Comparison of ENCODE assay signal across 18 cellular contexts in the genomic region with DNA sequence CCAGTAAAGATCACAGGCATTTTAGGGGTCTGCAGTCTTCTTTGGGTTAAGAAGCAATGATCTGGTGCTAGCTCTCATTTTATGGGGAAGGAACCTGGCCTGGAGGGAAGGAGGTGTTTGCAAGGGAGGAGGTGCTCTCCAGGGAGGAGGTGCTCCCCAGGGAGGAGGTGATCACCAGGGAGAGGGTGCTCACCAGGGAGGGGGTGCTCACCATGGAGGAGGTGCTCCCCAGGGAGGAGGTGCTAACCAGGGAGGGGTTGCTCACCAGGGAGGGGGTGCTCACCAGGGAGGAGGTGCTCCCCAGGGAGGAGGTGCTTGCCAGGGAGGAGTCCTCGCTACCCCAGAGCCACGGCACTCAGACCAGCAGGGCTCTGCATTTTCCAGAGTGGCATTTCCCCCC.
A peak's percentile ranks its signal among the peaks of the same experiment; 100 is the strongest.
DNase-seq lines count a peak whose midpoint lies in the region; ATAC-seq, FAIRE-seq and TF ChIP-seq lines count a peak whose summit lies in the region.
"Had no signal": no experiment of that assay in that cellular context is flagged by ENCODE, and none has a peak within 500 bp of the region (broad histone marks: within the 10 kb centered on the region; RNA-seq: fewer than 3 reads in every experiment).

No MANE protein-coding gene starts in this region.

- TF ChIP-seq POLR2A in K562 (conservative IDR thresholded peaks at IDR 0.05), result no peak

- H3K27ac Mint-ChIP-seq in stimulated activated naive B cell treated with anti-CD40 and anti-IgM and Interleukin-4, amounts not matched to agents 10 μg/mL and 1 μg/mL and 100 μg/mL, for 72 hours, result peak overlapping the region; percentile 73
- no peak overlapping the region for H3K27ac Mint-ChIP-seq in activated T-cell treated with anti-CD3 and anti-CD28 coated beads, Interleukin-2, amount 50 U/mL, for 72 hours
- H3K27ac Mint-ChIP-seq: CD14-positive monocyte; CD4-positive, alpha-beta memory T cell; GM23338; HFFc6 had no signal

- no peak for FAIRE-seq in K562 (lab: Jason Lieb, UNC)
- FAIRE-seq: A204.1, H54 had no signal

- H3K4me2 ChIP-seq in OCI-LY1 (ENCODE audit: low read length) (no peak overlapping the region), K562 (ENCODE audit: insufficient read depth, low read length) (no peak overlapping the region)
- H3K4me2 ChIP-seq: GM23338 had no signal

- peaks cover 27 to 33% of the 10 kb centered on the region in 2 donors for H3K4me1 Mint-ChIP-seq in stimulated activated naive B cell treated with anti-CD40 and anti-IgM and Interleukin-4, amounts not matched to agents 10 μg/mL and 1 μg/mL and 100 μg/mL, for 72 hours
- H3K4me1 Mint-ChIP-seq in activated T-cell treated with anti-CD3 and anti-CD28 coated beads, Interleukin-2, amount 50 U/mL, for 72 hours (ENCODE audit: low read depth), result no peaks in the 10 kb centered on the region
- H3K4me1 Mint-ChIP-seq: CD14-positive monocyte; CD4-positive, alpha-beta memory T cell had no signal

- CTCF ChIA-PET in HEK293 (lab: Yijun Ruan, JAX), result no interaction called here
- CTCF ChIA-PET in K562 (lab: Yijun Ruan, JAX; ENCODE audit: low intra/inter-chr PET ratio), result no interaction called here

- no peaks in the 10 kb centered on the region for H3F3A ChIP-seq in OCI-LY1 (ENCODE audit: insufficient read depth, low read length)

- H3K9me3 ChIP-seq in HEK293 (ENCODE audit: control insufficient read depth, insufficient read depth, low read depth, low read length), result no peaks in the 10 kb centered on the region
- H3K9me3 ChIP-seq in OCI-LY1 (ENCODE audit: low read length), result no peaks in the 10 kb centered on the region
- no peaks in the 10 kb centered on the region for H3K9me3 ChIP-seq in K562 (replicated peaks; ENCODE audit: control insufficient read depth, insufficient read depth, low read depth, low read length)

- no peaks in the 10 kb centered on the region for H3K9me2 ChIP-seq in OCI-LY1 (ENCODE audit: low read depth, low read length)

- TF ChIP-seq RAD21 in K562 (CRISPR knock-in tag; conservative IDR thresholded peaks at IDR 0.05 in 1 of 2, IDR thresholded peaks at IDR 0.05 in 1 of 2), result no peak

- peaks cover 0 to 2% of the 10 kb centered on the region in 2 donors for H3K9me3 Mint-ChIP-seq in stimulated activated naive B cell treated with anti-CD40 and anti-IgM and Interleukin-4, amounts not matched to agents 10 μg/mL and 1 μg/mL and 100 μg/mL, for 72 hours
- no peaks in the 10 kb centered on the region for H3K9me3 Mint-ChIP-seq in activated T-cell treated with anti-CD3 and anti-CD28 coated beads, Interleukin-2, amount 50 U/mL, for 72 hours
- H3K9me3 Mint-ChIP-seq: CD14-positive monocyte, GM23338, HFFc6 had no signal

- no TSS peak for BruUV-seq in K562 (replicated peaks; lab: Mats Ljungman, UMichigan)

- no peak for TF ChIP-seq EP300 in K562 (IDR thresholded peaks at IDR 0.05; ENCODE audit: low read length)

- intact Hi-C loops in K562 (cut with micrococcal nuclease), result no loop called here

- no peaks in the 10 kb centered on the region for H3K27me3 ChIP-seq in OCI-LY1 (ENCODE audit: insufficient read depth, low read length)
- peaks cover 0 to 9% of the 10 kb centered on the region in 2 experiments; a peak in 3 of 5 replicates for H3K27me3 ChIP-seq in K562 (ENCODE audit: control insufficient read depth in 2 of 2, insufficient read depth in 2 of 2, low read length in 2 of 2)

- H3K79me2 ChIP-seq in OCI-LY1 (ENCODE audit: insufficient read depth, low read length) (no peaks in the 10 kb centered on the region), K562 (ENCODE audit: control insufficient read depth, insufficient read depth, low read length) (no peaks in the 10 kb centered on the region)

- H2AFZ ChIP-seq in OCI-LY1 (ENCODE audit: low read length) (no peak overlapping the region), K562 (ENCODE audit: low read depth, low read length) (no peak overlapping the region)
- H2AFZ ChIP-seq: GM23338 had no signal

- H3K27ac ChIP-seq in HEK293 (ENCODE audit: extremely low read depth, low read depth, low read length) (no peak overlapping the region), OCI-LY1 (ENCODE audit: low read depth, low read length, poor library complexity, severe bottlenecking) (peak overlapping the region; percentile 98), K562 (ENCODE audit: extremely low read depth, low read depth, low read length) (no peak overlapping the region)

- H3K4me3 Mint-ChIP-seq in stimulated activated naive B cell treated with anti-CD40 and anti-IgM and Interleukin-4, amounts not matched to agents 10 μg/mL and 1 μg/mL and 100 μg/mL, for 72 hours, result no peak overlapping the region
- H3K4me3 Mint-ChIP-seq in activated T-cell treated with anti-CD3 and anti-CD28 coated beads, Interleukin-2, amount 50 U/mL, for 72 hours, result no peak overlapping the region
- H3K4me3 Mint-ChIP-seq: CD4-positive, alpha-beta memory T cell; GM23338; HFFc6 had no signal

- DNase-seq in K562 (ENCODE audit: extremely low read depth in 1 of 4, low spot score in 3 of 4), result no peak
- DNase-seq in stimulated activated naive B cell treated with anti-CD40 and anti-IgM and Interleukin-4, amounts not matched to agents 10 μg/mL and 1 μg/mL and 100 μg/mL, for 72 hours, result no peak
- no peak for DNase-seq in activated CD4-positive, alpha-beta T cell treated with anti-CD3 and anti-CD28 coated beads for 4 hours
- no peak for DNase-seq in activated T-cell treated with anti-CD3 and anti-CD28 coated beads, Interleukin-2, amount 50 U/mL, for 72 hours
- DNase-seq: ACHN; Calu3; CD4-positive, alpha-beta memory T cell; DMS79 treated with DMSO at 0.1 percent for 48 hours; GF-D8; HCEC 1CT; HFFc6 had no signal

- ATAC-seq in K562, result no peak
- ATAC-seq in stimulated activated naive B cell treated with anti-CD40 and anti-IgM and Interleukin-4, amounts not matched to agents 10 μg/mL and 1 μg/mL and 100 μg/mL, for 72 hours (replicated peaks), result no peak
- ATAC-seq in activated T-cell treated with anti-CD3 and anti-CD28 coated beads, Interleukin-2, amount 50 U/mL, for 72 hours (replicated peaks in 1 of 2), result no peak
- ATAC-seq in HG02973 (IDR thresholded peaks at IDR 0.05; ENCODE audit: unreplicated experiment), result no peak
- ATAC-seq: GM23338 had no signal

- H3K9ac ChIP-seq in OCI-LY1 (ENCODE audit: low read length) (peak overlapping the region; percentile 61; the same call in 1 of the 2 replicates), K562 (ENCODE audit: insufficient read depth in 1 of 2, low read depth in 2 of 2, low read length in 2 of 2) (no peak overlapping the region)

- H3K36me3 Mint-ChIP-seq in stimulated activated naive B cell treated with anti-CD40 and anti-IgM and Interleukin-4, amounts not matched to agents 10 μg/mL and 1 μg/mL and 100 μg/mL, for 72 hours, result no peaks in the 10 kb centered on the region
- H3K36me3 Mint-ChIP-seq in activated T-cell treated with anti-CD3 and anti-CD28 coated beads, Interleukin-2, amount 50 U/mL, for 72 hours (ENCODE audit: insufficient read depth in 2 of 2), result no peaks in the 10 kb centered on the region
- H3K36me3 Mint-ChIP-seq: CD14-positive monocyte; CD4-positive, alpha-beta memory T cell had no signal

- in situ Hi-C loops in K562 (cut with MboI), result loop anchor here (10.0 kb wide), 1 partner anchor 1473 kb away; no protein-coding TSS in a partner anchor

- H3K4me3 ChIP-seq in HEK293 (ENCODE audit: low read depth, low read length), result no peak overlapping the region
- no peak overlapping the region for H3K4me3 ChIP-seq in OCI-LY1 (ENCODE audit: low read depth, low read length, poor library complexity, severe bottlenecking)
- no peak overlapping the region for H3K4me3 ChIP-seq in K562
- H3K4me3 ChIP-seq: GM23338 had no signal

- POLR2A ChIA-PET in HEK293 (lab: Yijun Ruan, JAX), result interaction anchor here (1.0 kb wide), 1 partner anchor 41 kb away, joined by 3 read pairs; no protein-coding TSS in a partner anchor
- POLR2A ChIA-PET in K562 (lab: Yijun Ruan, JAX), result interaction anchor here (0.7 kb wide), 1 partner anchor 420 kb away, joined by 3 read pairs; no protein-coding TSS in a partner anchor

- peaks cover 45 to 65% of the 10 kb centered on the region in 2 donors for H3K27me3 Mint-ChIP-seq in stimulated activated naive B cell treated with anti-CD40 and anti-IgM and Interleukin-4, amounts not matched to agents 10 μg/mL and 1 μg/mL and 100 μg/mL, for 72 hours
- peaks cover 16% of the 10 kb centered on the region for H3K27me3 Mint-ChIP-seq in activated T-cell treated with anti-CD3 and anti-CD28 coated beads, Interleukin-2, amount 50 U/mL, for 72 hours (ENCODE audit: low read depth)

- no peak for TF ChIP-seq CTCF in HEK293 (tag by site-specific recombination; IDR thresholded peaks at IDR 0.05)
- no peak for TF ChIP-seq CTCF in OCI-LY1 (IDR thresholded peaks at IDR 0.05; ENCODE audit: low read length)
- no peak for TF ChIP-seq CTCF in K562 (IDR thresholded peaks at IDR 0.05 in 2 of 3, conservative IDR thresholded peaks at IDR 0.05 in 1 of 3; ENCODE audit: insufficient read depth in 2 of 3, low read depth in 1 of 3, low read length in 3 of 3)

- no peaks in the 10 kb centered on the region for H3K4me1 ChIP-seq in HEK293 (ENCODE audit: control insufficient read depth, insufficient read depth, low read length)
- H3K4me1 ChIP-seq in OCI-LY1 (ENCODE audit: insufficient read depth, low read length, severe bottlenecking), result peaks cover 69% of the 10 kb centered on the region
- no peaks in the 10 kb centered on the region for H3K4me1 ChIP-seq in K562 (replicated peaks in 1 of 2; ENCODE audit: control insufficient read depth in 2 of 2, insufficient read depth in 2 of 2, low read length in 2 of 2)

- H4K20me1 ChIP-seq in OCI-LY1 (ENCODE audit: insufficient read depth, low read length) (no peaks in the 10 kb centered on the region), K562 (replicated peaks; ENCODE audit: control insufficient read depth, insufficient read depth, low read length) (0 out of 2 replicates have a peak, but pooled peaks cover 3% of the 10 kb centered on the region)

- H3K36me3 ChIP-seq in HEK293 (ENCODE audit: control insufficient read depth in 2 of 2, insufficient read depth in 1 of 2, low read length in 2 of 2) (no peaks in the 10 kb centered on the region), OCI-LY1 (ENCODE audit: insufficient read depth, low read length) (no peaks in the 10 kb centered on the region), K562 (ENCODE audit: control insufficient read depth, insufficient read depth, low read length) (no peaks in the 10 kb centered on the region)

- H3K9me1 ChIP-seq in K562 (ENCODE audit: control insufficient read depth, insufficient read depth, low read length), result no peaks in the 10 kb centered on the region

- WGBS in K562 (ENCODE audit: insufficient coverage, low coverage, missing lambda C conversion rate), result 0% methylated on average over 2 of the region's 2 CpGs

TF ChIP-seq in K562, 482 proteins besides CTCF, POLR2A, EP300 and RAD21:
- TF ChIP-seq ZNF431 (CRISPR knock-in tag; IDR thresholded peaks at IDR 0.05) (no peak), GATAD2A (IDR thresholded peaks at IDR 0.05) (no peak), ZNF263 (CRISPR knock-in tag; IDR thresholded peaks at IDR 0.05; ENCODE audit: borderline replicate concordance) (peak; percentile 80), ESRRA (IDR thresholded peaks at IDR 0.05; ENCODE audit: borderline replicate concordance, low read depth) (no peak)
